22 cellular contexts compared by ENCODE assay signal in the genomic region with DNA sequence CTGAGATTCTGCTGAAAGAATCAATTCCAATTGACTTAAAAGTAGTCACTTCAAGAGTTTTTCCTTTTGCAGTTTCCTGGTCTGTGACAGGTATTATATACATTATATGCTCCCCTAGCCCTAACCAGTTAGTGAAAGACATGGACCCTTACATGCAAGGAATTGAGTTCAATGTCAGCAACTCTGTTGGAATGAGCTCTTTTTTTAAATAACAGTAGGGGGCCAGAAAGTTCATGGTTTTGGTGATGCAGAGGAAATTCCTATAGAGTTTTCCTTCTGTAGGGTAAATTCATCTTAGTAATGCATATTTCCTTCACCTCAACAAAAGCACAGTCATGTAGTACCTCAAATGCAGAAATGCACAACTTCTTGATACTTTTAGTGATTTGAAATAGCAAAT.
"Had no signal": no experiment of that assay in that cellular context is flagged by ENCODE, and none has a peak within 500 bp of the region (broad histone marks: within the 10 kb centered on the region; RNA-seq: fewer than 3 reads in every experiment).

No MANE protein-coding gene starts in this region.

- H3K27ac Mint-ChIP-seq: activated B cell treated with CpG ODN at 0.5 μM for 24 hours; activated CD4-positive, alpha-beta T cell treated with anti-CD3 and anti-CD28 coated beads, Interleukin-2, amount 10 ng/mL, durations not matched to agents 24 days and 14 days; activated CD8-positive, alpha-beta memory T cell treated with anti-CD3 and anti-CD28 coated beads, Interleukin-2, amount 10 ng/mL, durations not matched to agents 7 days and 5 days; activated naive CD4-positive, alpha-beta T cell treated with anti-CD3 and anti-CD28 coated beads, Interleukin-2, amount 50 U/mL, for 72 hours; activated naive CD8-positive, alpha-beta T cell treated with anti-CD3 and anti-CD28 coated beads, Interleukin-2, amount 50 U/mL, for 24 hours; activated T-cell treated with anti-CD3 and anti-CD28 coated beads, Interleukin-2, amount 50 U/mL, for 24 hours; activated T-helper 1 cell treated with anti-CD3 and anti-CD28 coated beads, Interleukin-12 subunit alpha, Interleukin-12 subunit beta, Interleukin-2, Interleukin-4 antibody, amounts not matched to agents 30 ng/mL and 10 ng/mL and 1 ng/mL, durations not matched to agents 14 hours and 24 hours and 36 hours; T-helper 17 cell had no signal

- H3K36me3 ChIP-seq: breast epithelium had no signal

- H3K36me3 Mint-ChIP-seq: activated CD8-positive, alpha-beta memory T cell treated with anti-CD3 and anti-CD28 coated beads, Interleukin-2, amount 10 ng/mL, durations not matched to agents 7 days and 5 days; activated naive CD4-positive, alpha-beta T cell treated with anti-CD3 and anti-CD28 coated beads, Interleukin-2, amount 50 U/mL, for 72 hours had no signal

- H3K4me1 ChIP-seq: breast epithelium had no signal

- H3K9me3 Mint-ChIP-seq: activated B cell treated with CpG ODN at 0.5 μM for 24 hours; activated CD4-positive, alpha-beta T cell treated with anti-CD3 and anti-CD28 coated beads, Interleukin-2, amount 10 ng/mL, durations not matched to agents 24 days and 14 days; activated naive CD4-positive, alpha-beta T cell treated with anti-CD3 and anti-CD28 coated beads, Interleukin-2, amount 50 U/mL, for 72 hours; activated naive CD8-positive, alpha-beta T cell treated with anti-CD3 and anti-CD28 coated beads, Interleukin-2, amount 50 U/mL, for 24 hours; activated T-cell treated with anti-CD3 and anti-CD28 coated beads, Interleukin-2, amount 50 U/mL, for 24 hours; activated T-helper 1 cell treated with anti-CD3 and anti-CD28 coated beads, Interleukin-12 subunit alpha, Interleukin-12 subunit beta, Interleukin-2, Interleukin-4 antibody, amounts not matched to agents 30 ng/mL and 10 ng/mL and 1 ng/mL, durations not matched to agents 14 hours and 24 hours and 36 hours had no signal

- DNase-seq: activated B cell treated with CpG ODN at 0.5 μM for 24 hours; activated CD4-positive, alpha-beta T cell treated with anti-CD3 and anti-CD28 coated beads for 1 hour; activated CD4-positive, alpha-beta T cell treated with anti-CD3 and anti-CD28 coated beads, Interleukin-2, amount 10 ng/mL, durations not matched to agents 24 days and 14 days; activated CD4-positive, alpha-beta T cell treated with anti-CD3 and anti-CD28 coated beads, Interleukin-2, amount 50 U/mL, for 48 hours; activated CD8-positive, alpha-beta memory T cell treated with anti-CD3 and anti-CD28 coated beads, Interleukin-2, amount 10 ng/mL, durations not matched to agents 7 days and 5 days; activated effector memory CD4-positive, alpha-beta T cell treated with Interleukin-2 at 50 U/mL for 16 hours; activated naive CD4-positive, alpha-beta T cell; activated naive CD8-positive, alpha-beta T cell treated with anti-CD3 and anti-CD28 coated beads, Interleukin-2, amount 50 U/mL, for 24 hours; activated T-cell treated with anti-CD3 and anti-CD28 coated beads, Interleukin-2, amount 50 U/mL, for 24 hours; amygdala; caudate nucleus; NCI-H1105 treated with DMSO at 0.1 percent for 48 hours; NCI-H1436 treated with DMSO at 0.1 percent for 48 hours; NCI-H2081; NCI-H524; PC-9; SHP77 treated with DMSO at 0.1 percent for 48 hours; T-helper 17 cell; T-helper 9 cell had no signal

- ATAC-seq: activated CD8-positive, alpha-beta memory T cell treated with anti-CD3 and anti-CD28 coated beads, Interleukin-2, amount 10 ng/mL, durations not matched to agents 7 days and 5 days; activated naive CD4-positive, alpha-beta T cell treated with anti-CD3 and anti-CD28 coated beads, Interleukin-2, amount 50 U/mL, for 72 hours; activated naive CD8-positive, alpha-beta T cell treated with anti-CD3 and anti-CD28 coated beads, Interleukin-2, amount 50 U/mL, for 24 hours; T-helper 17 cell had no signal

- H2AFZ ChIP-seq: PC-9 had no signal

- H3K4me3 ChIP-seq: breast epithelium, PC-9 had no signal

- H3K4me2 ChIP-seq: PC-9 had no signal

- H3K4me3 Mint-ChIP-seq: activated B cell treated with CpG ODN at 0.5 μM for 24 hours; activated CD4-positive, alpha-beta T cell treated with anti-CD3 and anti-CD28 coated beads, Interleukin-2, amount 10 ng/mL, durations not matched to agents 24 days and 14 days; activated CD8-positive, alpha-beta memory T cell treated with anti-CD3 and anti-CD28 coated beads, Interleukin-2, amount 10 ng/mL, durations not matched to agents 7 days and 5 days; activated naive CD8-positive, alpha-beta T cell treated with anti-CD3 and anti-CD28 coated beads, Interleukin-2, amount 50 U/mL, for 24 hours; activated T-cell treated with anti-CD3 and anti-CD28 coated beads, Interleukin-2, amount 50 U/mL, for 24 hours; activated T-helper 1 cell treated with anti-CD3 and anti-CD28 coated beads, Interleukin-12 subunit alpha, Interleukin-12 subunit beta, Interleukin-2, Interleukin-4 antibody, amounts not matched to agents 30 ng/mL and 10 ng/mL and 1 ng/mL, durations not matched to agents 14 hours and 24 hours and 36 hours; T-helper 17 cell had no signal

- H3K27me3 ChIP-seq: breast epithelium had no signal

- H3K27ac ChIP-seq: breast epithelium, PC-9 had no signal

- H3K4me1 Mint-ChIP-seq: activated B cell treated with CpG ODN at 0.5 μM for 24 hours; activated CD4-positive, alpha-beta T cell treated with anti-CD3 and anti-CD28 coated beads, Interleukin-2, amount 10 ng/mL, durations not matched to agents 24 days and 14 days; activated CD8-positive, alpha-beta memory T cell treated with anti-CD3 and anti-CD28 coated beads, Interleukin-2, amount 10 ng/mL, durations not matched to agents 7 days and 5 days; activated naive CD8-positive, alpha-beta T cell treated with anti-CD3 and anti-CD28 coated beads, Interleukin-2, amount 50 U/mL, for 24 hours; T-helper 17 cell had no signal

- H3K9me3 ChIP-seq: breast epithelium had no signal
